Comparison of ENCODE assay signal across 20 cellular contexts in genomic region chr11:60880189-60880588, GRCh38. TPM values are rescaled to one million over a fixed set of nuclear protein-coding genes. Genes with fewer than 3 reads are reported as not detected.
"Had no signal": no experiment of that assay in that cellular context is flagged by ENCODE, and none has a peak within 500 bp of the region (broad histone marks: within the 10 kb centered on the region; RNA-seq: fewer than 3 reads in every experiment).

No MANE protein-coding gene starts in this region.

- H3K27me3 Mint-ChIP-seq: activated B cell treated with CpG ODN at 0.5 μM for 24 hours; activated CD4-positive, alpha-beta T cell treated with anti-CD3 and anti-CD28 coated beads, Interleukin-2, amount 10 ng/mL, durations not matched to agents 24 days and 14 days; activated CD8-positive, alpha-beta memory T cell treated with anti-CD3 and anti-CD28 coated beads, Interleukin-2, amount 10 ng/mL, durations not matched to agents 7 days and 5 days; activated naive CD8-positive, alpha-beta T cell; activated T-cell treated with anti-CD3 and anti-CD28 coated beads, Interleukin-2, amount 50 U/mL, for 24 hours; T-helper 17 cell had no signal

- H3K4me1 Mint-ChIP-seq: activated B cell treated with CpG ODN at 0.5 μM for 24 hours had no signal

- H3K9me3 Mint-ChIP-seq: activated B cell treated with CpG ODN at 0.5 μM for 24 hours; activated CD4-positive, alpha-beta T cell treated with anti-CD3 and anti-CD28 coated beads, Interleukin-2, amount 10 ng/mL, durations not matched to agents 24 days and 14 days; activated T-cell treated with anti-CD3 and anti-CD28 coated beads, Interleukin-2, amount 50 U/mL, for 24 hours; activated T-helper 1 cell treated with anti-CD3 and anti-CD28 coated beads, Interleukin-12 subunit alpha, Interleukin-12 subunit beta, Interleukin-2, Interleukin-4 antibody, amounts not matched to agents 30 ng/mL and 10 ng/mL and 1 ng/mL, durations not matched to agents 14 hours and 24 hours and 36 hours had no signal

- H3K27ac Mint-ChIP-seq: activated B cell treated with CpG ODN at 0.5 μM for 24 hours; activated naive CD8-positive, alpha-beta T cell; activated T-helper 1 cell treated with anti-CD3 and anti-CD28 coated beads, Interleukin-12 subunit alpha, Interleukin-12 subunit beta, Interleukin-2, Interleukin-4 antibody, amounts not matched to agents 30 ng/mL and 10 ng/mL and 1 ng/mL, durations not matched to agents 14 hours and 24 hours and 36 hours had no signal

- DNase-seq: activated B cell treated with CpG ODN at 0.5 μM for 24 hours; activated CD4-positive, alpha-beta T cell treated with anti-CD3 and anti-CD28 coated beads for 1 hour; activated CD4-positive, alpha-beta T cell treated with anti-CD3 and anti-CD28 coated beads, Interleukin-2, amount 10 ng/mL, durations not matched to agents 24 days and 14 days; activated CD4-positive, alpha-beta T cell treated with anti-CD3 and anti-CD28 coated beads, Interleukin-2, amount 50 U/mL, for 48 hours; activated CD8-positive, alpha-beta memory T cell treated with anti-CD3 and anti-CD28 coated beads, Interleukin-2, amount 10 ng/mL, durations not matched to agents 7 days and 5 days; activated effector memory CD4-positive, alpha-beta T cell treated with Interleukin-2 at 50 U/mL for 16 hours; activated naive CD4-positive, alpha-beta T cell; activated T-cell treated with anti-CD3 and anti-CD28 coated beads, Interleukin-2, amount 50 U/mL, for 24 hours; caudate nucleus; NCI-H1105 treated with DMSO at 0.1 percent for 48 hours; NCI-H1436 treated with DMSO at 0.1 percent for 48 hours; NCI-H446; NCI-H524; PC-3; SIG-M5; T-helper 17 cell; T-helper 9 cell had no signal

- H3K4me3 Mint-ChIP-seq: activated B cell treated with CpG ODN at 0.5 μM for 24 hours; activated CD4-positive, alpha-beta T cell treated with anti-CD3 and anti-CD28 coated beads, Interleukin-2, amount 10 ng/mL, durations not matched to agents 24 days and 14 days; activated CD8-positive, alpha-beta memory T cell treated with anti-CD3 and anti-CD28 coated beads, Interleukin-2, amount 10 ng/mL, durations not matched to agents 7 days and 5 days; activated naive CD8-positive, alpha-beta T cell; activated T-cell treated with anti-CD3 and anti-CD28 coated beads, Interleukin-2, amount 50 U/mL, for 24 hours; activated T-helper 1 cell treated with anti-CD3 and anti-CD28 coated beads, Interleukin-12 subunit alpha, Interleukin-12 subunit beta, Interleukin-2, Interleukin-4 antibody, amounts not matched to agents 30 ng/mL and 10 ng/mL and 1 ng/mL, durations not matched to agents 14 hours and 24 hours and 36 hours; T-helper 17 cell had no signal

- H3K36me3 Mint-ChIP-seq: activated naive CD8-positive, alpha-beta T cell had no signal

- ATAC-seq: activated CD8-positive, alpha-beta memory T cell treated with anti-CD3 and anti-CD28 coated beads, Interleukin-2, amount 10 ng/mL, durations not matched to agents 7 days and 5 days; PC-3; T-helper 17 cell had no signal

RNA-seq across cellular contexts. Expression of gene ZP1, which starts 12.8 kb away (rescaled TPM):
- total RNA-seq: activated B cell treated with CpG ODN at 0.5 μM for 24 hours; activated CD4-positive, alpha-beta T cell treated with anti-CD3 and anti-CD28 coated beads, Interleukin-2, amount 10 ng/mL, durations not matched to agents 24 days and 14 days; activated CD8-positive, alpha-beta memory T cell treated with anti-CD3 and anti-CD28 coated beads, Interleukin-2, amount 10 ng/mL, durations not matched to agents 7 days and 5 days; activated T-helper 1 cell treated with anti-CD3 and anti-CD28 coated beads, Interleukin-12 subunit alpha, Interleukin-12 subunit beta, Interleukin-2, Interleukin-4 antibody, amounts not matched to agents 30 ng/mL and 10 ng/mL and 1 ng/mL, durations not matched to agents 14 hours and 24 hours and 36 hours; cerebellum; PC-3; T-helper 17 cell had no signal

RNA-seq across cellular contexts. Expression of gene PTGDR2, which starts 24.4 kb away (rescaled TPM):
- total RNA-seq: activated B cell treated with CpG ODN at 0.5 μM for 24 hours, PC-3 had no signal
